In genomic region chr2:6990871-6991270, GRCh38 we compare ENCODE assay signal across 25 cellular contexts.
"Had no signal": no experiment of that assay in that cellular context is flagged by ENCODE, and none has a peak within 500 bp of the region (broad histone marks: within the 10 kb centered on the region; RNA-seq: fewer than 3 reads in every experiment).

No MANE protein-coding gene starts in this region.

- H3K9ac ChIP-seq: neural progenitor cell had no signal

- FAIRE-seq: small intestine had no signal

- H3K79me2 ChIP-seq: hepatocyte had no signal

- H3K9me3 ChIP-seq: left ventricle myocardium inferior, neutrophil, ovary, sigmoid colon, stomach, uterus had no signal

- ATAC-seq: natural killer cell; right cardiac atrium; stimulated activated naive B cell treated with anti-CD40 and anti-IgM and Interleukin-4, amounts not matched to agents 10 μg/mL and 1 μg/mL and 100 μg/mL, for 72 hours; stimulated activated naive CD8-positive, alpha-beta T cell treated with anti-CD3 and anti-CD28 coated beads, Interleukin-15, Interleukin-2, amounts not matched to agents 100 U/mL and 50 U/mL, for 24 hours had no signal

- H2AFZ ChIP-seq: hepatocyte, neural progenitor cell had no signal

- H3K36me3 ChIP-seq: neutrophil, ovary, sigmoid colon, stomach, uterus had no signal

- H3K27ac ChIP-seq: hepatocyte, left ventricle myocardium inferior, neural progenitor cell, neutrophil, ovary, sigmoid colon, stomach, tibial nerve, uterus had no signal

- DNase-seq: islet precursor cell; left ventricle myocardium inferior; mesendoderm; naive B cell; natural killer cell; nephron progenitor cell; occipital lobe; ovary; retina; right cardiac atrium; sigmoid colon; small intestine; stimulated activated CD4-positive, alpha-beta T cell treated with anti-CD3 and anti-CD28 coated beads, Interleukin-1b, Interleukin-23, amount 100 ng/mL, for 48 hours; stimulated activated CD4-positive, alpha-beta T cell treated with anti-CD3 and anti-CD28 coated beads, Interleukin-2, amount 100 ng/mL, for 48 hours; stimulated activated CD4-positive, alpha-beta T cell treated with anti-CD3 and anti-CD28 coated beads, Interleukin-4, amount 100 ng/mL, for 4 hours; stimulated activated CD8-positive, alpha-beta memory T cell treated with anti-CD3 and anti-CD28 coated beads, Interleukin-4, amount 100 ng/mL, for 48 hours; stimulated activated naive B cell treated with anti-CD40 and anti-IgM and Interleukin-4, amounts not matched to agents 10 μg/mL and 1 μg/mL and 100 μg/mL, for 72 hours; stimulated activated naive CD8-positive, alpha-beta T cell treated with anti-CD3 and anti-CD28 coated beads, Interleukin-15, Interleukin-2, amounts not matched to agents 100 U/mL and 50 U/mL, for 24 hours; stomach; uterus had no signal

- H3K27me3 ChIP-seq: hepatocyte, neural progenitor cell, neutrophil, ovary, sigmoid colon, stomach, tibial nerve, uterus had no signal

- H3K4me2 ChIP-seq: hepatocyte, neural progenitor cell had no signal

- H3K4me3 ChIP-seq: hepatocyte, left ventricle myocardium inferior, lung, neural progenitor cell, ovary, sigmoid colon, stomach, tibial nerve, uterus had no signal
